ENCODE assay signal across 17 cellular contexts in genomic region chr12:75747572-75747995, GRCh38.
A peak's percentile ranks its signal among the peaks of the same experiment; 100 is the strongest.
DNase-seq lines count a peak whose midpoint lies in the region; ATAC-seq and TF ChIP-seq lines count a peak whose summit lies in the region.
"Had no signal": no experiment of that assay in that cellular context is flagged by ENCODE, and none has a peak within 500 bp of the region (broad histone marks: within the 10 kb centered on the region; RNA-seq: fewer than 3 reads in every experiment).

No MANE protein-coding gene starts in this region.

- H3K9me3 ChIP-seq in Panc1 (ENCODE audit: control insufficient read depth, insufficient read depth, low read depth, low read length): peaks cover 27% of the 10 kb centered on the region; the same call in 1 of the 2 replicates
- H3K9me3 ChIP-seq: adrenal gland, pancreas, SJSA1, upper lobe of right lung had no signal

- peaks cover 17% of the 10 kb centered on the region for H3K27me3 Mint-ChIP-seq in activated CD4-positive, alpha-beta T cell treated with anti-CD3 and anti-CD28 coated beads for 36 hours

- H3K4me1 ChIP-seq in Panc1 (ENCODE audit: control insufficient read depth, insufficient read depth, low read length): peaks cover 12% of the 10 kb centered on the region
- H3K4me1 ChIP-seq: adrenal gland, upper lobe of right lung had no signal

- in situ Hi-C loops in Panc1 (cut with HindIII; ENCODE audit: low pct_unique_long_range_greater_than_20kb, low sequenced_read_pairs): no loop called here

- peak overlapping the region; percentile 14; the same call in 1 of the 2 replicates for H3K27ac ChIP-seq in Panc1 (ENCODE audit: low read length)
- H3K27ac ChIP-seq: adrenal gland, pancreas, SJSA1, upper lobe of right lung had no signal

- TF ChIP-seq CTCF in Panc1 (IDR thresholded peaks at IDR 0.05) (no peak), fibroblast of mammary gland (conservative IDR thresholded peaks at IDR 0.05; ENCODE audit: control insufficient read depth, insufficient read depth, low read depth, low read length) (no peak), GM20000 (IDR thresholded peaks at IDR 0.05; ENCODE audit: extremely low read depth, missing control alignments) (no peak)

- H3K36me3 ChIP-seq in Panc1 (ENCODE audit: control insufficient read depth, insufficient read depth, low read length): no peaks in the 10 kb centered on the region
- H3K36me3 ChIP-seq: adrenal gland, pancreas, SJSA1, upper lobe of right lung had no signal

- H3K9me3 Mint-ChIP-seq in activated CD4-positive, alpha-beta T cell treated with anti-CD3 and anti-CD28 coated beads for 36 hours (ENCODE audit: low read depth): no peaks in the 10 kb centered on the region
- H3K9me3 Mint-ChIP-seq: GM23338 had no signal

- no peaks in the 10 kb centered on the region for H3K4me1 Mint-ChIP-seq in activated CD4-positive, alpha-beta T cell treated with anti-CD3 and anti-CD28 coated beads for 36 hours

- H3K27me3 ChIP-seq in Panc1 (ENCODE audit: control insufficient read depth, insufficient read depth, low read length): no peaks in the 10 kb centered on the region
- H3K27me3 ChIP-seq: adrenal gland, pancreas, SJSA1, upper lobe of right lung had no signal

- CTCF ChIA-PET in activated CD4-positive, alpha-beta T cell treated with anti-CD3 and anti-CD28 coated beads for 36 hours (lab: Charles Lee): interaction anchor here (0.9 to 1.3 kb wide), 2 partner anchors 13 to 107 kb away, joined by 3 read pairs; no protein-coding TSS in a partner anchor
- CTCF ChIA-PET in Panc1 (lab: Charles Lee): no interaction called here

- H3K4me3 Mint-ChIP-seq in activated CD4-positive, alpha-beta T cell treated with anti-CD3 and anti-CD28 coated beads for 36 hours: no peak overlapping the region
- H3K4me3 Mint-ChIP-seq: GM23338, WTC11 had no signal

- ATAC-seq in activated CD4-positive, alpha-beta T cell treated with anti-CD3 and anti-CD28 coated beads for 36 hours: peak; percentile 36
- ATAC-seq in Panc1 (no peak), GM18870 (IDR thresholded peaks at IDR 0.05; ENCODE audit: unreplicated experiment) (no peak)
- ATAC-seq: GM23338, pancreas, upper lobe of right lung had no signal

- no peak overlapping the region for H3K27ac Mint-ChIP-seq in activated CD4-positive, alpha-beta T cell treated with anti-CD3 and anti-CD28 coated beads for 36 hours
- H3K27ac Mint-ChIP-seq: WTC11 had no signal

- POLR2A ChIA-PET in activated CD4-positive, alpha-beta T cell treated with anti-CD3 and anti-CD28 coated beads for 36 hours (lab: Charles Lee): no interaction called here
- POLR2A ChIA-PET in Panc1 (lab: Charles Lee): no interaction called here

- BruUV-seq in Panc1 (replicated peaks; lab: Mats Ljungman, UMichigan): no TSS peak

- intact Hi-C loops in activated CD4-positive, alpha-beta T cell treated with anti-CD3 and anti-CD28 coated beads for 36 hours (cut with DNase I, micrococcal nuclease): no loop called here
- intact Hi-C loops in Panc1 (cut with micrococcal nuclease; ENCODE audit: unreplicated experiment): no loop called here

- H3K4me3 ChIP-seq in Panc1 (ENCODE audit: low read depth in 2 of 2, low read length in 2 of 2) (no peak overlapping the region), fibroblast of mammary gland (ENCODE audit: control insufficient read depth, low read depth, low read length) (no peak overlapping the region)
- H3K4me3 ChIP-seq: adrenal gland, GM23338, pancreas, SJSA1, upper lobe of right lung had no signal

- no peaks in the 10 kb centered on the region for H3K36me3 Mint-ChIP-seq in activated CD4-positive, alpha-beta T cell treated with anti-CD3 and anti-CD28 coated beads for 36 hours (ENCODE audit: low read depth)
- H3K36me3 Mint-ChIP-seq: WTC11 had no signal

- DNase-seq in activated CD4-positive, alpha-beta T cell treated with anti-CD3 and anti-CD28 coated beads for 36 hours: no peak
- no peak for DNase-seq in activated CD4-positive, alpha-beta T cell treated with anti-CD3 and anti-CD28 coated beads for 4 hours
- DNase-seq in Panc1 (ENCODE audit: low read depth, low spot score) (no peak), fibroblast of mammary gland (ENCODE audit: low read depth) (peak; percentile 89), stromal cell of bone marrow (ENCODE audit: low read depth) (peak; percentile 67), DMS153 treated with DMSO at 0.1 percent for 48 hours (lab: John Stamatoyannopoulos, UW; ENCODE audit: unreplicated experiment) (no peak), GM20000 (ENCODE audit: low spot score) (no peak)
- DNase-seq: adrenal gland, DMS79, NCI-H1092, NCI-H524 treated with DMSO at 0.1 percent for 48 hours, pancreas, upper lobe of right lung had no signal

Comparison
In these comparisons a context has a peak if more than half of its experiments do, and no peak if none do; other contexts are left out.
1. DNase-seq: peak in fibroblast of mammary gland (single experiment) and stromal cell of bone marrow (single experiment); none in activated CD4-positive, alpha-beta T cell treated with anti-CD3 and anti-CD28 coated beads for 36 hours (single experiment), activated CD4-positive, alpha-beta T cell treated with anti-CD3 and anti-CD28 coated beads for 4 hours (0 of 2), Panc1 (single experiment), DMS153 treated with DMSO at 0.1 percent for 48 hours (single experiment) and GM20000 (single experiment).